ENCODE assay signal across 1 cellular context in genomic region chr4:22482250-22483127, GRCh38.
TF ChIP-seq lines count a peak whose summit lies in the region.

No MANE protein-coding gene starts in this region.

TF ChIP-seq in HepG2, 621 proteins besides CTCF, POLR2A, EP300 and RAD21:
- TF ChIP-seq DZIP1 (CRISPR knock-in tag; IDR thresholded peaks at IDR 0.05) = no peak
- 0 out of 2 replicates have a peak, but pooled peaks have one; percentile 56 for TF ChIP-seq ZNF121 (CRISPR knock-in tag; IDR thresholded peaks at IDR 0.05)
